In the genomic region with DNA sequence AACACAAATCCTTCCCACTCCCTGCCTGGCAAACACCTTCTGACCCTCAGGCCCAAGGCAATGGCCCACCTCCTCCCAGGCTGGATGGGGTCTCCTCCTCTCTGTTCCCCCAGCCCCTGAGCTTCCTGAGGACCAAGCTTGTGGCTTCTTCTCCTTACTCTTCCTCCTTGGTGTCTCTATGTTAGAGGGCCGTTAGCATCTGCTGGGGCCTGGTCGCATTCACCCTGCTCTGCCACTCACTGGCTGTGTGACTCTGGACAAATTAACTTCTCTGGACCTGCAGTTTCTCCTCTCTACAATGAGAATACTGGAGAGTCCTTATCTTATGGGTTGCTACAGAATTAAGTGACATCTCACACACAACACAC, we compare ENCODE assay signal across 8 cellular contexts. TPM values are rescaled to one million over a fixed set of nuclear protein-coding genes. Genes with fewer than 3 reads are reported as not detected.
A peak's percentile ranks its signal among the peaks of the same experiment; 100 is the strongest.
DNase-seq lines count a peak whose midpoint lies in the region; ATAC-seq and TF ChIP-seq lines count a peak whose summit lies in the region.

No MANE protein-coding gene starts in this region.

- in situ Hi-C loops in brain microvascular endothelial cell (cut with HindIII; ENCODE audit: low pct_ligation_motif_present, low sequenced_read_pairs) = no loop called here

- H3K27ac ChIP-seq in right atrium auricular region (peak overlapping the region; percentile 92 to 98), brain microvascular endothelial cell (peak overlapping the region; percentile 97), uterus (peak overlapping the region; percentile 95 to 97)

- TF ChIP-seq CTCF in right atrium auricular region (IDR thresholded peaks at IDR 0.05) (no peak), brain microvascular endothelial cell (IDR thresholded peaks at IDR 0.05; ENCODE audit: low read depth, low read length, missing control alignments) (no peak), uterus (IDR thresholded peaks at IDR 0.05) (no peak)

- H3K4me1 ChIP-seq in right atrium auricular region (peaks cover 0 to 63% of the 10 kb centered on the region in 2 donors), mononuclear cell (ENCODE audit: insufficient read depth, low read length) (peaks cover 40% of the 10 kb centered on the region), uterus (peaks cover 7 to 14% of the 10 kb centered on the region in 2 donors)

- H3K9me3 ChIP-seq in right atrium auricular region = no peaks in the 10 kb centered on the region
- H3K9me3 ChIP-seq in mononuclear cell (ENCODE audit: low read depth, low read length) = no peaks in the 10 kb centered on the region
- no peaks in the 10 kb centered on the region for H3K9me3 ChIP-seq in uterus

- ATAC-seq in Right ventricle myocardium superior (ENCODE audit: poor library complexity) = no peak
- ATAC-seq in GM18867 (IDR thresholded peaks at IDR 0.05; ENCODE audit: unreplicated experiment) = no peak

- no peaks in the 10 kb centered on the region for H3K36me3 ChIP-seq in right atrium auricular region
- no peaks in the 10 kb centered on the region for H3K36me3 ChIP-seq in brain microvascular endothelial cell (replicated peaks)
- H3K36me3 ChIP-seq in uterus = no peaks in the 10 kb centered on the region

- DNase-seq in right atrium auricular region (ENCODE audit: low spot score) = no peak
- no peak for DNase-seq in Right ventricle myocardium superior
- no peak for DNase-seq in brain microvascular endothelial cell
- DNase-seq in uterus = no peak
- no peak for DNase-seq in stimulated activated CD4-positive, alpha-beta T cell treated with anti-CD3 and anti-CD28 coated beads, Interleukin-2, amount 100 ng/mL, for 48 hours
- DNase-seq in dermis blood vessel endothelial cell = no peak

- H3K4me3 ChIP-seq in right atrium auricular region (peak overlapping the region; percentile 30 to 70), brain microvascular endothelial cell (ENCODE audit: low read depth, low read length) (peak overlapping the region; percentile 52), mononuclear cell (ENCODE audit: low read length) (peak overlapping the region; percentile 77), uterus (peak overlapping the region in 1 of 2 donors; percentile 49)

- H3K27me3 ChIP-seq in right atrium auricular region (no peaks in the 10 kb centered on the region), brain microvascular endothelial cell (replicated peaks) (no peaks in the 10 kb centered on the region), mononuclear cell (ENCODE audit: insufficient read depth, low read length) (no peaks in the 10 kb centered on the region), uterus (no peaks in the 10 kb centered on the region)

- TF ChIP-seq POLR2A in uterus (IDR thresholded peaks at IDR 0.05) = no peak

- intact Hi-C loops in Right ventricle myocardium superior (cut with DNase I) = loop anchor here (2.0 kb wide), 1 partner anchor 75 kb away; the partner anchor contains the start of gene MT1X
- intact Hi-C loops in uterus (cut with DNase I; ENCODE audit: low total_unique reads) = no loop called here

RNA-seq across cellular contexts. Expression of gene MT2A, which starts 0.7 kb away (rescaled TPM):
- total RNA-seq in right atrium auricular region (100 to 1,000 TPM in 1 of 2 donors, 10 to 100 TPM in 1; 33.3 to 118 TPM), Right ventricle myocardium superior (87.9 TPM), mononuclear cell (10.9 TPM), uterus (100 to 1,000 TPM in 1 of 4 donors, 10 to 100 TPM in 1, under 1 TPM in 2; 0.69 to 152 (median 17.4) TPM), dermis blood vessel endothelial cell (21.3 and 82.5 TPM in 2 replicates)

RNA-seq across cellular contexts. Expression of gene MT1E, which starts 17.9 kb away (rescaled TPM):
- total RNA-seq in right atrium auricular region = 100 to 1,000 TPM; 129 to 210 TPM
- 109 TPM for total RNA-seq in Right ventricle myocardium superior
- total RNA-seq in mononuclear cell = 1.7 TPM
- 10 to 100 TPM in 2 of 4 donors, under 1 TPM in 1, not detected in 1; 0.48 to 51.9 (median 51.2) TPM for total RNA-seq in uterus
- total RNA-seq in dermis blood vessel endothelial cell = 13.8 and 103 TPM in 2 replicates

RNA-seq across cellular contexts. Expression of gene MT3, which starts 18.3 kb away (rescaled TPM):
- total RNA-seq in right atrium auricular region (not detected), Right ventricle myocardium superior (3.5 TPM), mononuclear cell (0.31 TPM), uterus (not detected), dermis blood vessel endothelial cell (not detected in 2 replicates)

RNA-seq across cellular contexts. Expression of gene MT1M, which starts 24.8 kb away (rescaled TPM):
- total RNA-seq in right atrium auricular region (1 to 10 TPM; 5.2 to 9.9 TPM), Right ventricle myocardium superior (5.4 TPM), mononuclear cell (not detected), uterus (10 to 100 TPM in 1 of 4 donors, 1 to 10 TPM in 1, not detected in 2; 6.2 to 16.6 TPM), dermis blood vessel endothelial cell (0.34 and 0.98 TPM in 2 replicates)

RNA-seq across cellular contexts. Expression of gene MT1A, which starts 30.8 kb away (rescaled TPM):
- total RNA-seq in right atrium auricular region = 10 to 100 TPM in 1 of 2 donors, not detected in 1; 30.0 TPM
- 2.3 TPM for total RNA-seq in Right ventricle myocardium superior
- total RNA-seq in mononuclear cell = not detected
- 10 to 100 TPM in 1 of 4 donors, not detected in 3; 13.8 TPM for total RNA-seq in uterus
- 2.3 TPM in 1 of 2 replicates, not detected in the other for total RNA-seq in dermis blood vessel endothelial cell
